In the genomic region with DNA sequence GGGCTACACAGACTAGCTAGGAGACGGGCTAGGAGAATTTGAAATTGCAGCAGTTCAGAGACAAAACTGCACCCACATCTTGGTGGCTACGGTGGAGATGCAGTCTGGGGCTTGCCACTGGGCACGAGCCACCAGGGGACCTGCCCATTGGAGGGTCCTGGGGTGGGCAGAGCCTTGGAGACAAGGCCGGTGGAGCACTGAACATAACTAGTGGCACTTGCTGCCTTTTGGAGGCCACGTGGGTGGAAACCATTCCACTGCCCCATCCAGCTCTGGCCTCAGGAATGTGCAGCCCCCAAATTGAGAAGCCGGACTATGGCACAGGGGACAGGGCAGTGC, we compare ENCODE assay signal across 16 cellular contexts.
A peak's percentile ranks its signal among the peaks of the same experiment; 100 is the strongest.
DNase-seq lines count a peak whose midpoint lies in the region; ATAC-seq and TF ChIP-seq lines count a peak whose summit lies in the region.
"Had no signal": no experiment of that assay in that cellular context is flagged by ENCODE, and none has a peak within 500 bp of the region (broad histone marks: within the 10 kb centered on the region; RNA-seq: fewer than 3 reads in every experiment).

No MANE protein-coding gene starts in this region.

- no peak overlapping the region for H3T11ph ChIP-seq in H9 (ENCODE audit: low read length)

- ATAC-seq in GM18517 (IDR thresholded peaks at IDR 0.05; ENCODE audit: unreplicated experiment) = no peak
- ATAC-seq: CD8-positive, alpha-beta T cell had no signal

- H3K27me3 Mint-ChIP-seq in H9 (ENCODE audit: low read depth) = peaks cover 22% of the 10 kb centered on the region

- TF ChIP-seq CTCF in H9 (conservative IDR thresholded peaks at IDR 0.05) (no peak), coronary artery (IDR thresholded peaks at IDR 0.05) (no peak), osteoblast (IDR thresholded peaks at IDR 0.05; ENCODE audit: extremely low read depth, low read depth, low read length) (no peak)

- no peaks in the 10 kb centered on the region for H3K9me3 ChIP-seq in BLaER1
- H3K9me3 ChIP-seq in H9 (ENCODE audit: control insufficient read depth, low read depth, low read length) = no peaks in the 10 kb centered on the region
- no peaks in the 10 kb centered on the region for H3K9me3 ChIP-seq in osteoblast (ENCODE audit: low read depth, low read length)
- H3K9me3 ChIP-seq: MG63, Peyer's patch had no signal

- H2AFZ ChIP-seq in H9 (ENCODE audit: low read length) (no peak overlapping the region), osteoblast (ENCODE audit: low read length) (peak overlapping the region; percentile 78)

- WGBS in H9 (ENCODE audit: extremely low coverage, insufficient read length, low lambda C conversion rate) = no CpG with 5 or more reads among the region's 6 CpGs

- H3K9ac ChIP-seq in BLaER1 = no peak overlapping the region
- no peak overlapping the region for H3K9ac ChIP-seq in H9 (ENCODE audit: extremely low read depth, insufficient read length, low read length)

- H2BK20ac ChIP-seq in H9 (ENCODE audit: low read depth, low read length, poor library complexity, severe bottlenecking) = no peak overlapping the region

- H2BK120ac ChIP-seq in H9 (ENCODE audit: low read depth, low read length, poor library complexity, severe bottlenecking) = no peak overlapping the region

- H3K23ac ChIP-seq in H9 (ENCODE audit: insufficient read length, low read depth, low read length) = no peak overlapping the region

- no peak overlapping the region for H3K56ac ChIP-seq in H9 (ENCODE audit: insufficient read length, low read depth, low read length)

- H2BK12ac ChIP-seq in H9 (ENCODE audit: insufficient read length, low read depth, low read length) = no peak overlapping the region

- no peak overlapping the region for H4K91ac ChIP-seq in H9 (ENCODE audit: insufficient read length, low read depth, low read length)

- H3K27me3 ChIP-seq in BLaER1 (no peaks in the 10 kb centered on the region), H9 (ENCODE audit: insufficient read depth, low read length) (no peaks in the 10 kb centered on the region), osteoblast (ENCODE audit: insufficient read depth, low read length) (no peaks in the 10 kb centered on the region)
- H3K27me3 ChIP-seq: MG63, Peyer's patch had no signal

- H3K9me3 Mint-ChIP-seq in H9 = no peaks in the 10 kb centered on the region
- H3K9me3 Mint-ChIP-seq: CD8-positive, alpha-beta T cell had no signal

- no peak overlapping the region for H2BK5ac ChIP-seq in H9 (ENCODE audit: insufficient read length, low read length)

- no peaks in the 10 kb centered on the region for H3K79me2 ChIP-seq in H9 (ENCODE audit: insufficient read depth, low read length)
- no peaks in the 10 kb centered on the region for H3K79me2 ChIP-seq in osteoblast (ENCODE audit: insufficient read depth, low read length)

- H2AK5ac ChIP-seq in H9 (ENCODE audit: insufficient read length, low read length) = no peak overlapping the region

- peaks cover 23 to 33% of the 10 kb centered on the region in 2 experiments for H3K4me1 Mint-ChIP-seq in H9

- H3K23me2 ChIP-seq in H9 (ENCODE audit: insufficient read length, low read depth, low read length, poor library complexity, severe bottlenecking) = no peaks in the 10 kb centered on the region

- H3K36me3 ChIP-seq in BLaER1 (peaks cover 39% of the 10 kb centered on the region), osteoblast (ENCODE audit: insufficient read depth, low read length) (no peaks in the 10 kb centered on the region)
- H3K36me3 ChIP-seq: MG63 had no signal

- H4K20me1 ChIP-seq in BLaER1 (peaks cover 22% of the 10 kb centered on the region), H9 (ENCODE audit: control insufficient read depth, insufficient read depth, insufficient read length) (no peaks in the 10 kb centered on the region), osteoblast (ENCODE audit: insufficient read depth, low read length) (no peaks in the 10 kb centered on the region)

- H3K4me1 ChIP-seq in BLaER1 (peaks cover 94% of the 10 kb centered on the region), H9 (ENCODE audit: insufficient read depth, low read length) (peaks cover 2% of the 10 kb centered on the region), osteoblast (ENCODE audit: insufficient read depth, low read length) (peaks cover 11% of the 10 kb centered on the region)

- H2BK15ac ChIP-seq in H9 (ENCODE audit: low read depth, low read length) = no peak overlapping the region

- H3K4me3 ChIP-seq in BLaER1 (no peak overlapping the region), coronary artery (peak overlapping the region; percentile 61), osteoblast (ENCODE audit: insufficient read depth, low read length) (no peak overlapping the region)
- H3K4me3 ChIP-seq: MG63, Peyer's patch had no signal

- H3K27ac Mint-ChIP-seq in H9 = no peak overlapping the region
- H3K27ac Mint-ChIP-seq: CD8-positive, alpha-beta T cell had no signal

- no peak overlapping the region for H3K4me3 Mint-ChIP-seq in H9
- H3K4me3 Mint-ChIP-seq: CD8-positive, alpha-beta T cell had no signal

- no peaks in the 10 kb centered on the region for H3K79me1 ChIP-seq in H9 (ENCODE audit: insufficient read depth, low read depth, low read length, poor library complexity, severe bottlenecking)

- no peak overlapping the region for H4K5ac ChIP-seq in H9 (ENCODE audit: insufficient read length, low read depth, low read length)

- H3K18ac ChIP-seq in H9 (ENCODE audit: insufficient read length, low read depth, low read length) = no peak overlapping the region

- no peak overlapping the region for H4K8ac ChIP-seq in H9 (replicated peaks; ENCODE audit: insufficient read length, low read depth, low read length)

- H3K4me2 ChIP-seq in BLaER1 = peak overlapping the region; percentile 70
- H3K4me2 ChIP-seq in H9 (ENCODE audit: insufficient read depth, insufficient read length, low read length) = no peak overlapping the region
- peak overlapping the region; percentile 76 for H3K4me2 ChIP-seq in osteoblast (ENCODE audit: insufficient read depth, low read length)

- DNase-seq in H9 = no peak
- DNase-seq in coronary artery (ENCODE audit: low spot score) = no peak
- no peak for DNase-seq in osteoblast (ENCODE audit: insufficient read length, low spot score, missing footprints)
- DNase-seq in NCI-H2171 (lab: John Stamatoyannopoulos, UW) = no peak
- DNase-seq in T1000 (lab: John Stamatoyannopoulos, UW) = no peak
- no peak for DNase-seq in dermis blood vessel endothelial cell
- DNase-seq: CD8-positive, alpha-beta T cell; DMS 273 treated with DMSO at 0.1 percent for 48 hours; MG63; NCI-H1105; NCI-H187; NCI-H510A; Peyer's patch; SIG-M5 had no signal

- H3K27ac ChIP-seq in BLaER1 (peak overlapping the region; percentile 42; the same call in 1 of the 2 replicates), H9 (ENCODE audit: insufficient read length, low read depth, low read length) (no peak overlapping the region), coronary artery (peak overlapping the region; percentile 43 to 89), osteoblast (ENCODE audit: low read depth, low read length) (no peak overlapping the region)
- H3K27ac ChIP-seq: Peyer's patch had no signal

- H3K4ac ChIP-seq in H9 (ENCODE audit: low read depth, low read length) = no peak overlapping the region

- no peaks in the 10 kb centered on the region for H3K36me3 Mint-ChIP-seq in H9 (ENCODE audit: insufficient read depth in 1 of 3, low read depth in 3 of 3)

- H3K14ac ChIP-seq in H9 (ENCODE audit: insufficient read depth, low read length) = peak overlapping the region; percentile 14; the same call in 1 of the 2 replicates

Comparison
In these comparisons a context has a peak if more than half of its experiments do, and no peak if none do; other contexts are left out.
1. H3K27ac ChIP-seq: peak in BLaER1 (single experiment) and coronary artery (2 of 2); none in H9 (single experiment) and osteoblast (single experiment).